In the genomic region with DNA sequence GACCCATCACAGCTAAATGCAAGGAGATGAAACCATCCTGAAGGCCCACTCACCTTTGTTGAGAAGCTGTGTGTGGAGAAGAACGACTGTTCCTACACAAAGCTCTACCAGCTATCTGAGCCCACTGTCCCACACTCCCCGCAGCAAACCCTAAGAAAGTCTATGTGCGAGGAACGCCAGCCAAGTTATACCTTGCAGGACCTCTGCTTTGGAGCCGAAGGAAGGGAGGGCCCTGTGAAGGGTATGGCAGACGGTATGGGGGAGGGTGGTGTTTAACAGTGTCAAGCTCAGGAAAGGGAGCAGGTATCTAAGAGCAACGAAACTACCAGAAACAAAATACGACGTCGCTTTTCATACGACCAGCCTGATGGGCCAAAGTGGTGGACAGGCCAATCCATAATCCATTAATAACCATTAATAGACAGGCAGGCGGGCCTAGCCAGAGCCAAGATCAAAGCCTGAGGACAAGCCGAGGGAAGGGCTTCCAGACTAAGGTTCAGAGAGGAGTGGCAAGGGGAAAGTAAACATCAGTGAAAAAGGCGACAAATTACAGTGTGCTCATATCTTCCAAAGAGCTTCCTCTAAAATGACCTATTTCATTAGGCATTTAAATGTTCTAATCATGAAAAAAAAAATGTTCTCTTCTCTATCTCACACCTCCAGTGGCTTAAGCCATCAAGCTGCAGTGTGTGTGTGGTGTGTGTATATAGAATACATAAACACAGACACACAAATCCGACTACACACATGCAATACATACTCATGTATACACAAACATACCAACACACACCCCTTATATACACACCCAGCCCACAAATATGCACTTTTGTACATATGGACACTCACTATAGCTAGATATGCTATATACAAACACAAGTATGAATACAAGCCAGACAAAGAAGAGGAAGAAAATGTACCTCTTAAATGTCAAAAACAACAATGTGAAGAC, we compare ENCODE assay signal across 1 cellular context.
A peak's percentile ranks its signal among the peaks of the same experiment; 100 is the strongest.
TF ChIP-seq lines count a peak whose summit lies in the region.

No MANE protein-coding gene starts in this region.

TF ChIP-seq in HepG2, 621 proteins besides CTCF, POLR2A, EP300 and RAD21 (continued from another document and continues in another):
- 0 out of 2 replicates have a peak, but pooled peaks have one; percentile 21 for TF ChIP-seq IKZF5 (CRISPR knock-in tag; IDR thresholded peaks at IDR 0.05)
- TF ChIP-seq, protein P1, sequence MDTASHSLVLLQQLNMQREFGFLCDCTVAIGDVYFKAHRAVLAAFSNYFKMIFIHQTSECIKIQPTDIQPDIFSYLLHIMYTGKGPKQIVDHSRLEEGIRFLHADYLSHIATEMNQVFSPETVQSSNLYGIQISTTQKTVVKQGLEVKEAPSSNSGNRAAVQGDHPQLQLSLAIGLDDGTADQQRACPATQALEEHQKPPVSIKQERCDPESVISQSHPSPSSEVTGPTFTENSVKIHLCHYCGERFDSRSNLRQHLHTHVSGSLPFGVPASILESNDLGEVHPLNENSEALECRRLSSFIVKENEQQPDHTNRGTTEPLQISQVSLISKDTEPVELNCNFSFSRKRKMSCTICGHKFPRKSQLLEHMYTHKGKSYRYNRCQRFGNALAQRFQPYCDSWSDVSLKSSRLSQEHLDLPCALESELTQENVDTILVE (CRISPR knock-in tag; IDR thresholded peaks at IDR 0.05): 0 out of 2 replicates have a peak, but pooled peaks have one; percentile 10
- no peak for TF ChIP-seq ZNF639 (CRISPR knock-in tag; conservative IDR thresholded peaks at IDR 0.05)
- TF ChIP-seq SAP130 (CRISPR knock-in tag; IDR thresholded peaks at IDR 0.05; ENCODE audit: low read depth): peak; percentile 75
- TF ChIP-seq FOXK2 (IDR thresholded peaks at IDR 0.05): peak; percentile 16; the same call in 1 of the 2 replicates
- no peak for TF ChIP-seq EZH2 (conservative IDR thresholded peaks at IDR 0.05; ENCODE audit: low read depth, low read length)
- no peak for TF ChIP-seq SOX6 (IDR thresholded peaks at IDR 0.05)
- peak; percentile 56; the same call in 1 of the 2 replicates for TF ChIP-seq SOX6 (CRISPR knock-in tag; IDR thresholded peaks at IDR 0.05)
- no peak for TF ChIP-seq ZBTB4 (CRISPR knock-in tag; IDR thresholded peaks at IDR 0.05; ENCODE audit: borderline replicate concordance)
- peak; percentile 73; the same call in 1 of the 2 replicates for TF ChIP-seq SATB2 (CRISPR knock-in tag; IDR thresholded peaks at IDR 0.05)
- TF ChIP-seq ZBTB43 (CRISPR knock-in tag; conservative IDR thresholded peaks at IDR 0.05): 0 out of 2 replicates have a peak, but pooled peaks have one; percentile 62
- TF ChIP-seq POLR2AphosphoS5 (IDR thresholded peaks at IDR 0.05; ENCODE audit: low read depth, low read length): no peak
- TF ChIP-seq ZFX (CRISPR knock-in tag; IDR thresholded peaks at IDR 0.05; ENCODE audit: low read depth): peak; percentile 69; the same call in 1 of the 2 replicates
- TF ChIP-seq ZBTB38 (CRISPR knock-in tag; IDR thresholded peaks at IDR 0.05): peak; percentile 32; the same call in 1 of the 2 replicates
- no peak for TF ChIP-seq KLF11 (CRISPR knock-in tag; IDR thresholded peaks at IDR 0.05)
- no peak for TF ChIP-seq FIP1L1 (IDR thresholded peaks at IDR 0.05; ENCODE audit: borderline replicate concordance, insufficient read depth, low read depth, low read length)
- peak; percentile 50; the same call in 1 of the 2 replicates for TF ChIP-seq GMEB1 (CRISPR knock-in tag; IDR thresholded peaks at IDR 0.05; ENCODE audit: borderline replicate concordance)
- TF ChIP-seq ZBTB40 (IDR thresholded peaks at IDR 0.05): no peak
- no peak for TF ChIP-seq ZBTB40 (CRISPR knock-in tag; IDR thresholded peaks at IDR 0.05)
- TF ChIP-seq DPF2 (CRISPR knock-in tag; IDR thresholded peaks at IDR 0.05; ENCODE audit: borderline replicate concordance, low read depth): peak; percentile 69
- peak; percentile 17; the same call in 1 of the 2 replicates for TF ChIP-seq PATZ1 (CRISPR knock-in tag; IDR thresholded peaks at IDR 0.05)
- TF ChIP-seq ATF7-NPFF (CRISPR knock-in tag; IDR thresholded peaks at IDR 0.05; ENCODE audit: low read depth): no peak
- TF ChIP-seq KDM6A (CRISPR knock-in tag; IDR thresholded peaks at IDR 0.05; ENCODE audit: low read depth): peak; percentile 32; the same call in 1 of the 2 replicates
- no peak for TF ChIP-seq KAT2B (IDR thresholded peaks at IDR 0.05; ENCODE audit: borderline replicate concordance, low read depth, low read length)
- TF ChIP-seq NFATC3 (CRISPR knock-in tag; IDR thresholded peaks at IDR 0.05): no peak
- TF ChIP-seq, protein P2, sequence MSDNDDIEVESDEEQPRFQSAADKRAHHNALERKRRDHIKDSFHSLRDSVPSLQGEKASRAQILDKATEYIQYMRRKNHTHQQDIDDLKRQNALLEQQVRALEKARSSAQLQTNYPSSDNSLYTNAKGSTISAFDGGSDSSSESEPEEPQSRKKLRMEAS (IDR thresholded peaks at IDR 0.05): peak; percentile 22; the same call in 1 of the 2 replicates
- peak; percentile 56; the same call in 1 of the 2 replicates for TF ChIP-seq FOXJ3 (CRISPR knock-in tag; IDR thresholded peaks at IDR 0.05; ENCODE audit: borderline replicate concordance)
